In genomic region chr1:15617173-15617873, GRCh38 we compare ENCODE assay signal across 8 cellular contexts. TPM values are rescaled to one million over a fixed set of nuclear protein-coding genes. Genes with fewer than 3 reads are reported as not detected.
DNase-seq lines count a peak whose midpoint lies in the region; ATAC-seq and TF ChIP-seq lines count a peak whose summit lies in the region.

DDI2 (plus strand) TSS chr1:15617458; CDS start chr1:15617671, 213 bp downstream.

- DNase-seq in NCI-H1436 (lab: John Stamatoyannopoulos, UW), result peak; percentile 95
- peak; percentile 92 for DNase-seq in T follicular helper cell (ENCODE audit: low read depth)
- peak; percentile 99 for DNase-seq in adipocyte (ENCODE audit: low read depth)
- DNase-seq in cardiac septum (ENCODE audit: low spot score), result peak; percentile 98
- peak; percentile 96 to 99 for DNase-seq in trophoblast cell
- DNase-seq in tibial nerve (ENCODE audit: low spot score in 2 of 2), result peak; percentile 95 to 97

- H3K4me1 ChIP-seq in adipocyte (ENCODE audit: control insufficient read depth, insufficient read depth, low read length) (peaks cover 49% of the 10 kb centered on the region), trophoblast cell (ENCODE audit: control insufficient read depth in 1 of 2, insufficient read depth in 2 of 2, low read length in 2 of 2) (peaks cover 3 to 11% of the 10 kb centered on the region in 2 experiments), tibial nerve (peaks cover 0 to 49% (median 30%) of the 10 kb centered on the region in 4 donors)

- peak within 1 kb of the TSS; percentile 89 for H4K91ac ChIP-seq in trophoblast cell (ENCODE audit: low read depth, low read length)

- H2AK5ac ChIP-seq in trophoblast cell (ENCODE audit: low read length), result peak within 1 kb of the TSS; percentile 44

- peak in 1 of 5 experiments; percentile 56 for TF ChIP-seq CTCF in tibial nerve (IDR thresholded peaks at IDR 0.05)

- H2BK5ac ChIP-seq in trophoblast cell (ENCODE audit: low read depth, low read length, poor library complexity), result peak within 1 kb of the TSS; percentile 92

- H3K4ac ChIP-seq in trophoblast cell (ENCODE audit: low read depth, low read length), result peak within 1 kb of the TSS; percentile 82

- intact Hi-C loops in cardiac septum (cut with DNase I), result loop anchor here (2.0 to 5.0 kb wide), 4 partner anchors 15 to 90 kb away; partner anchors contain the start of genes DNAJC16 and PLEKHM2

- peaks cover 12% of the 10 kb centered on the region for H3K79me1 ChIP-seq in trophoblast cell (ENCODE audit: low read length)

- H3K14ac ChIP-seq in trophoblast cell (ENCODE audit: low read length), result peak within 1 kb of the TSS; percentile 95

- H3K18ac ChIP-seq in trophoblast cell (ENCODE audit: low read length), result peak within 1 kb of the TSS; percentile 88

- H3K23ac ChIP-seq in trophoblast cell (ENCODE audit: low read length), result no peak within 1 kb of the TSS

- peak within 1 kb of the TSS; percentile 76 for H2BK12ac ChIP-seq in trophoblast cell (ENCODE audit: low read length)

- no peaks in the 10 kb centered on the region for H3K9me3 ChIP-seq in adipocyte (ENCODE audit: control insufficient read depth, low read length)
- no peaks in the 10 kb centered on the region for H3K9me3 ChIP-seq in trophoblast cell (ENCODE audit: insufficient read depth, low read depth, low read length)
- H3K9me3 ChIP-seq in tibial nerve, result no peaks in the 10 kb centered on the region

- peak within 1 kb of the TSS; percentile 94 for H3K27ac ChIP-seq in trophoblast cell (ENCODE audit: low read depth, low read length)
- peak within 1 kb of the TSS; percentile 92 to 99 (median 97) for H3K27ac ChIP-seq in tibial nerve

- peak; percentile 82 for TF ChIP-seq POLR2A in GM10847 (IDR thresholded peaks at IDR 0.05; ENCODE audit: extremely low read depth, insufficient read length)
- peak; percentile 95 for TF ChIP-seq POLR2A in tibial nerve (IDR thresholded peaks at IDR 0.05)

- H4K8ac ChIP-seq in trophoblast cell (ENCODE audit: low read depth, low read length), result peak within 1 kb of the TSS; percentile 90

- peak within 1 kb of the TSS; percentile 100 for H3K9ac ChIP-seq in adipocyte (ENCODE audit: low read length)
- H3K9ac ChIP-seq in trophoblast cell (ENCODE audit: low read length), result peak within 1 kb of the TSS; percentile 90

- ATAC-seq in HG02763 (IDR thresholded peaks at IDR 0.05; ENCODE audit: unreplicated experiment), result peak; percentile 76

- peak within 1 kb of the TSS; percentile 84 for H2AFZ ChIP-seq in trophoblast cell (ENCODE audit: insufficient read depth, low read length, poor library complexity)

- no CpG with 5 or more reads among the region's 76 CpGs for WGBS in trophoblast cell (ENCODE audit: extremely low coverage, insufficient coverage, insufficient read length)
- 0 to 1% methylated on average over 13 to 61 of the region's 76 CpGs for WGBS in tibial nerve, 2 donors

- H3K36me3 ChIP-seq in adipocyte (ENCODE audit: control insufficient read depth, insufficient read depth, low read length, severe bottlenecking) (no peaks in the 10 kb centered on the region), trophoblast cell (ENCODE audit: control insufficient read depth in 1 of 2, insufficient read depth in 2 of 2, low read length in 2 of 2) (peaks cover 0 to 2% of the 10 kb centered on the region in 2 experiments), tibial nerve (no peaks in the 10 kb centered on the region)

- peak in 1 of 2 donors; percentile 89 for TF ChIP-seq EP300 in tibial nerve (IDR thresholded peaks at IDR 0.05)

- H3K27me3 ChIP-seq in adipocyte (replicated peaks; ENCODE audit: control insufficient read depth, insufficient read depth, low read length) (no peaks in the 10 kb centered on the region), trophoblast cell (ENCODE audit: insufficient read depth, low read length) (no peaks in the 10 kb centered on the region), tibial nerve (no peaks in the 10 kb centered on the region)

- H4K12ac ChIP-seq in trophoblast cell (ENCODE audit: low read depth, low read length), result peak within 1 kb of the TSS; percentile 49

- H3K79me2 ChIP-seq in trophoblast cell (ENCODE audit: control insufficient read depth, insufficient read depth, low read length, poor library complexity), result peaks cover 6% of the 10 kb centered on the region

- peak within 1 kb of the TSS; percentile 90 for H3K4me2 ChIP-seq in trophoblast cell (ENCODE audit: low read length)

- H3K4me3 ChIP-seq in adipocyte (ENCODE audit: low read length) (peak within 1 kb of the TSS; percentile 99), trophoblast cell (ENCODE audit: low read depth, low read length) (peak within 1 kb of the TSS; percentile 90), tibial nerve (peak within 1 kb of the TSS; percentile 85 to 98 (median 89))

- H2BK120ac ChIP-seq in trophoblast cell (ENCODE audit: insufficient read depth, low read length, poor library complexity), result peak within 1 kb of the TSS; percentile 80

RNA-seq across cellular contexts. Expression of gene DDI2, which starts in this region (rescaled TPM):
- total RNA-seq in cardiac septum (23.7 TPM), tibial nerve (10 to 100 TPM; 41.7 to 79.8 (median 61.8) TPM)
- 12.2 and 13.6 TPM in 2 replicates for polyA plus RNA-seq in trophoblast cell (2013)

Comparison
In these comparisons a context has a peak if more than half of its experiments do, and no peak if none do; other contexts are left out.
1. Peak in every context shown above with its lines: DNase-seq, ATAC-seq, H3K4me3 ChIP-seq and H3K27ac ChIP-seq.